In the genomic region with DNA sequence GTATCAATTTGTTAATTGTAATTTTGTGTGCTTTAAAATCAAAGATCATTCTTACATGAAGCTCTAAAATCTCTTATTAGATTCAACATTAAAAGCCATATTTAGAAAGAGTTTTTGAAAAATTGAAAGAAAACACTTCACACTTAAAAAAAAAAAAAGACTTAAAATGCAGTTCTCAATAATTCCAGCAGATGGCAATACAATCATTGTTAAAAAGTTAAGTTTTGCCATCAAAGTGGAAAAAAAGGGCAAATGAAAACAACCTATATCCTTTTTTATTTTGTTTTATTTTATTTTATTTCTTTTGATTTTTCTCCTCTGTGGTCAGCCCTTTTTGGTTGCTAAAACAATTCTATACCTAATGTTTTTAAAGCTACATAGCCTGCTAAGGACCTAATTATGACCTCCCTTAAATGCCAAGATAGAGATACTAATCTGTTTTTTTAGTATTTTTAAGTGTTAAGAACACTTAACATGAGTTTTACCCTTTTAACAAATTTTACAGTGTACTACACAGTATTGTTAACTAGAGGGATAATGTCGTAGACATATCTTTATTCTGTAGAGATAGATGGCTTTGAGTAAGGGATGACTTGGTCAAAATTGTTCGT, we compare ENCODE assay signal across 8 cellular contexts.
DNase-seq lines count a peak whose midpoint lies in the region; ATAC-seq, FAIRE-seq and TF ChIP-seq lines count a peak whose summit lies in the region.

No MANE protein-coding gene starts in this region.

- POLR2A ChIA-PET in GM10248 (lab: Yijun Ruan, JAX), result no interaction called here

- no peak for TF ChIP-seq POLR2A in NB4 (IDR thresholded peaks at IDR 0.05; ENCODE audit: extremely low read depth, insufficient read length)

- CTCF ChIA-PET in GM10248 (lab: Yijun Ruan, JAX), result interaction anchor here (1.1 to 3.1 kb wide), 4 partner anchors 8 to 202 kb away, joined by 3 to 12 read pairs (median 6); no protein-coding TSS in a partner anchor

- DNase-seq in GM10248 (ENCODE audit: extremely low spot score) (no peak), NB4 (ENCODE audit: low read depth) (peak; percentile 42), pons (ENCODE audit: low spot score) (peak; percentile 35), GM20000 (ENCODE audit: low spot score) (no peak)

- ATAC-seq in GM21786 (IDR thresholded peaks at IDR 0.05; ENCODE audit: unreplicated experiment), result no peak
- ATAC-seq in HG03045 (IDR thresholded peaks at IDR 0.05; ENCODE audit: unreplicated experiment), result no peak
- ATAC-seq in GM18907 (IDR thresholded peaks at IDR 0.05; ENCODE audit: unreplicated experiment), result no peak

- peak; percentile 97 for FAIRE-seq in endometrium (lab: Jason Lieb, UNC)

- no peak overlapping the region for H3K4me3 ChIP-seq in NB4 (ENCODE audit: low read depth, low read length)

- TF ChIP-seq CTCF in GM10248 (IDR thresholded peaks at IDR 0.05; ENCODE audit: control extremely low read depth, extremely low read depth, low read depth, missing control alignments), result peak; percentile 33
- no peak for TF ChIP-seq CTCF in NB4 (IDR thresholded peaks at IDR 0.05; ENCODE audit: low read depth, low read length)
- no peak for TF ChIP-seq CTCF in GM20000 (IDR thresholded peaks at IDR 0.05; ENCODE audit: extremely low read depth, missing control alignments)

Comparison
In these comparisons a context has a peak if more than half of its experiments do, and no peak if none do; other contexts are left out.
1. DNase-seq: peak in NB4 (single experiment) and pons (single experiment); none in GM10248 (single experiment) and GM20000 (single experiment).